10 cellular contexts compared by ENCODE assay signal in the genomic region with DNA sequence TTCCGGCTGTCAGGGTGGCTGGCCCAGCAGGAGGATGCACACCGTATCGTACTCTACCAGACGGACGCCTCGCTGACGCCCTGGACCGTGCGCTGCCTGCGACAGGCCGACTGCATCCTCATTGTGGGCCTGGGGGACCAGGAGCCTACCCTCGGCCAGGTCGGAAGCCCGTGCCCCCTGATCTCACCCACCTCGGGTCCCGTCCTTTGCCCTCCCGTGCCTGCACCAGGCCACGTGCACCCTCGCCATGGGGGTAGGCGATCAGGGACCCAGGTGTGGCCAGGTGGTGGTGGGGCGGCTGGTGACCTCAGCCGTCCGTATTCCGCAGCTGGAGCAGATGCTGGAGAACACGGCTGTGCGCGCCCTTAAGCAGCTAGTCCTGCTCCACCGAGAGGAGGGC.
"Had no signal": no experiment of that assay in that cellular context is flagged by ENCODE, and none has a peak within 500 bp of the region (broad histone marks: within the 10 kb centered on the region; RNA-seq: fewer than 3 reads in every experiment).

No MANE protein-coding gene starts in this region.

- DNase-seq: dorsolateral prefrontal cortex, foreskin melanocyte, heart right ventricle, left ventricle myocardium superior, naive B cell, sigmoid colon, stomach had no signal

- H3K27ac ChIP-seq: coronary artery, dorsolateral prefrontal cortex, heart right ventricle, sigmoid colon, skin epidermis, stomach had no signal

- H3K27me3 ChIP-seq: dorsolateral prefrontal cortex, heart right ventricle, sigmoid colon, stomach had no signal

- H3K9me3 ChIP-seq: heart right ventricle, sigmoid colon, stomach had no signal

- H3K4me3 ChIP-seq: coronary artery, dorsolateral prefrontal cortex, heart right ventricle, sigmoid colon, skin epidermis, stomach had no signal

- ATAC-seq: heart right ventricle, left colon, left ventricle myocardium superior had no signal
